1 cellular context compared by ENCODE assay signal in the genomic region with DNA sequence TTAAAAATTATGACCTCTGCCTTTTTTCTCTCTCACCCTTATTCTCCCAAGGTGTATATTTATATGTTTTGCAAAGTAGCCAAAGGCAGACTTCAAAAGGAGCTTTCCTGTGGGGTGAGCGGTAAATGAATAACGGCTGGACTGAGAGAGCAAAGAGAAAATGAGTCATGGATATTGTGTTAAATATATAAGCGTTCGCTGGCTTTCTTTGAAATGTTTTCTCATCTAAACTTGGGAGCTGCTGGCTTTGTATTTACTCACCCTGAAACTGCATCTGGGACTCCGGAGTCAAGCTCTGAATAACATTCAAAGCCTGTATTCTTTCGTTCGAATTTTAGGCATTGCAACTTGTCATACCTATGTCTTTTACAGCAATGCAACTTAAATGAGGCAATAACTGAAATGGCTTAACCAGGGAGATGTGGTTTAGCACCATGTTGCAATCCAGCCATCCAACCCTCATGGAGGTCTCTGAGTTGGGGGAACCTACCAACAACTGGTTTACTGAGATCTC.
TF ChIP-seq lines count a peak whose summit lies in the region.

No MANE protein-coding gene starts in this region.

TF ChIP-seq in HepG2, 621 proteins besides CTCF, POLR2A, EP300 and RAD21 (continued from another document and continues in another):
- TF ChIP-seq ZNF124 (CRISPR knock-in tag; IDR thresholded peaks at IDR 0.05) = no peak
- TF ChIP-seq, protein P1, sequence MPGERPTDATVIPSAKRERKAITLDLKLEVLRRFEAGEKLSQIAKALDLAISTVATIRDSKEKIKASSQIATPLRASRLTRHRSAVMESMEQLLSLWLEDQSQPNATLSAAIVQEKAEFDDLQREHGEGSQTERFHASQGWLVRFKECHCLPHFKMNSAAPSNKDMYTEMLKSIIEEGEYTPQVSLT (CRISPR knock-in tag; IDR thresholded peaks at IDR 0.05; ENCODE audit: borderline replicate concordance, low read depth) = no peak
- TF ChIP-seq, protein P2, sequence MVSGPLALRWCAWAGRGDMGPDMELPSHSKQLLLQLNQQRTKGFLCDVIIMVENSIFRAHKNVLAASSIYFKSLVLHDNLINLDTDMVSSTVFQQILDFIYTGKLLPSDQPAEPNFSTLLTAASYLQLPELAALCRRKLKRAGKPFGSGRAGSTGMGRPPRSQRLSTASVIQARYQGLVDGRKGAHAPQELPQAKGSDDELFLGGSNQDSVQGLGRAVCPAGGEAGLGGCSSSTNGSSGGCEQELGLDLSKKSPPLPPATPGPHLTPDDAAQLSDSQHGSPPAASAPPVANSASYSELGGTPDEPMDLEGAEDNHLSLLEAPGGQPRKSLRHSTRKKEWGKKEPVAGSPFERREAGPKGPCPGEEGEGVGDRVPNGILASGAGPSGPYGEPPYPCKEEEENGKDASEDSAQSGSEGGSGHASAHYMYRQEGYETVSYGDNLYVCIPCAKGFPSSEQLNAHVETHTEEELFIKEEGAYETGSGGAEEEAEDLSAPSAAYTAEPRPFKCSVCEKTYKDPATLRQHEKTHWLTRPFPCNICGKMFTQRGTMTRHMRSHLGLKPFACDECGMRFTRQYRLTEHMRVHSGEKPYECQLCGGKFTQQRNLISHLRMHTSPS (CRISPR knock-in tag; IDR thresholded peaks at IDR 0.05; ENCODE audit: low read depth) = no peak
- TF ChIP-seq, protein P3, sequence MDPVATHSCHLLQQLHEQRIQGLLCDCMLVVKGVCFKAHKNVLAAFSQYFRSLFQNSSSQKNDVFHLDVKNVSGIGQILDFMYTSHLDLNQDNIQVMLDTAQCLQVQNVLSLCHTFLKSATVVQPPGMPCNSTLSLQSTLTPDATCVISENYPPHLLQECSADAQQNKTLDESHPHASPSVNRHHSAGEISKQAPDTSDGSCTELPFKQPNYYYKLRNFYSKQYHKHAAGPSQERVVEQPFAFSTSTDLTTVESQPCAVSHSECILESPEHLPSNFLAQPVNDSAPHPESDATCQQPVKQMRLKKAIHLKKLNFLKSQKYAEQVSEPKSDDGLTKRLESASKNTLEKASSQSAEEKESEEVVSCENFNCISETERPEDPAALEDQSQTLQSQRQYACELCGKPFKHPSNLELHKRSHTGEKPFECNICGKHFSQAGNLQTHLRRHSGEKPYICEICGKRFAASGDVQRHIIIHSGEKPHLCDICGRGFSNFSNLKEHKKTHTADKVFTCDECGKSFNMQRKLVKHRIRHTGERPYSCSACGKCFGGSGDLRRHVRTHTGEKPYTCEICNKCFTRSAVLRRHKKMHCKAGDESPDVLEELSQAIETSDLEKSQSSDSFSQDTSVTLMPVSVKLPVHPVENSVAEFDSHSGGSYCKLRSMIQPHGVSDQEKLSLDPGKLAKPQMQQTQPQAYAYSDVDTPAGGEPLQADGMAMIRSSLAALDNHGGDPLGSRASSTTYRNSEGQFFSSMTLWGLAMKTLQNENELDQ (CRISPR knock-in tag; IDR thresholded peaks at IDR 0.05; ENCODE audit: borderline replicate concordance) = no peak
- TF ChIP-seq CREM (IDR thresholded peaks at IDR 0.05) = peak; percentile 79
- TF ChIP-seq CREM (CRISPR knock-in tag; IDR thresholded peaks at IDR 0.05) = no peak
- TF ChIP-seq, protein P4, sequence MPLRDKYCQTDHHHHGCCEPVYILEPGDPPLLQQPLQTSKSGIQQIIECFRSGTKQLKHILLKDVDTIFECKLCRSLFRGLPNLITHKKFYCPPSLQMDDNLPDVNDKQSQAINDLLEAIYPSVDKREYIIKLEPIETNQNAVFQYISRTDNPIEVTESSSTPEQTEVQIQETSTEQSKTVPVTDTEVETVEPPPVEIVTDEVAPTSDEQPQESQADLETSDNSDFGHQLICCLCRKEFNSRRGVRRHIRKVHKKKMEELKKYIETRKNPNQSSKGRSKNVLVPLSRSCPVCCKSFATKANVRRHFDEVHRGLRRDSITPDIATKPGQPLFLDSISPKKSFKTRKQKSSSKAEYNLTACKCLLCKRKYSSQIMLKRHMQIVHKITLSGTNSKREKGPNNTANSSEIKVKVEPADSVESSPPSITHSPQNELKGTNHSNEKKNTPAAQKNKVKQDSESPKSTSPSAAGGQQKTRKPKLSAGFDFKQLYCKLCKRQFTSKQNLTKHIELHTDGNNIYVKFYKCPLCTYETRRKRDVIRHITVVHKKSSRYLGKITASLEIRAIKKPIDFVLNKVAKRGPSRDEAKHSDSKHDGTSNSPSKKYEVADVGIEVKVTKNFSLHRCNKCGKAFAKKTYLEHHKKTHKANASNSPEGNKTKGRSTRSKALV (CRISPR knock-in tag; IDR thresholded peaks at IDR 0.05) = no peak
- no peak for TF ChIP-seq TAF15 (IDR thresholded peaks at IDR 0.05; ENCODE audit: low read depth, low read length, poor library complexity, severe bottlenecking)
- no peak for TF ChIP-seq ZNF326 (CRISPR knock-in tag; IDR thresholded peaks at IDR 0.05; ENCODE audit: borderline replicate concordance)
- TF ChIP-seq, protein P5, sequence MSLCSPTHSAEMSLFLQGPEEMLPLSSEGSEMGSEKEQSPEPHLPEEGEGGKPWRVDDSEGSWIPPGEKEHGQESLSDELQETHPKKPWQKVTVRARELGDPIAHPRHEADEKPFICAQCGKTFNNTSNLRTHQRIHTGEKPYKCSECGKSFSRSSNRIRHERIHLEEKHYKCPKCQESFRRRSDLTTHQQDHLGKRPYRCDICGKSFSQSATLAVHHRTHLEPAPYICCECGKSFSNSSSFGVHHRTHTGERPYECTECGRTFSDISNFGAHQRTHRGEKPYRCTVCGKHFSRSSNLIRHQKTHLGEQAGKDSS (CRISPR knock-in tag; IDR thresholded peaks at IDR 0.05; ENCODE audit: borderline replicate concordance, low read depth) = peak; percentile 23; the same call in 1 of the 2 replicates
- peak; percentile 66 for TF ChIP-seq BCL6 (CRISPR knock-in tag; IDR thresholded peaks at IDR 0.05)
- 0 out of 2 replicates have a peak, but pooled peaks have one; percentile 43 for TF ChIP-seq ZNF335 (CRISPR knock-in tag; IDR thresholded peaks at IDR 0.05)
- no peak for TF ChIP-seq BHLHE40 (IDR thresholded peaks at IDR 0.05; ENCODE audit: low read length)
- TF ChIP-seq, protein P6, sequence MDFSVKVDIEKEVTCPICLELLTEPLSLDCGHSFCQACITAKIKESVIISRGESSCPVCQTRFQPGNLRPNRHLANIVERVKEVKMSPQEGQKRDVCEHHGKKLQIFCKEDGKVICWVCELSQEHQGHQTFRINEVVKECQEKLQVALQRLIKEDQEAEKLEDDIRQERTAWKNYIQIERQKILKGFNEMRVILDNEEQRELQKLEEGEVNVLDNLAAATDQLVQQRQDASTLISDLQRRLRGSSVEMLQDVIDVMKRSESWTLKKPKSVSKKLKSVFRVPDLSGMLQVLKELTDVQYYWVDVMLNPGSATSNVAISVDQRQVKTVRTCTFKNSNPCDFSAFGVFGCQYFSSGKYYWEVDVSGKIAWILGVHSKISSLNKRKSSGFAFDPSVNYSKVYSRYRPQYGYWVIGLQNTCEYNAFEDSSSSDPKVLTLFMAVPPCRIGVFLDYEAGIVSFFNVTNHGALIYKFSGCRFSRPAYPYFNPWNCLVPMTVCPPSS (IDR thresholded peaks at IDR 0.05) = no peak
- no peak for TF ChIP-seq ZBTB8A (CRISPR knock-in tag; IDR thresholded peaks at IDR 0.05; ENCODE audit: borderline replicate concordance, low read depth)
- TF ChIP-seq ZNF709 (CRISPR knock-in tag; IDR thresholded peaks at IDR 0.05) = no peak
- TF ChIP-seq FIP1L1 (IDR thresholded peaks at IDR 0.05; ENCODE audit: borderline replicate concordance, insufficient read depth, low read depth, low read length) = no peak
- TF ChIP-seq ZNF383 (CRISPR knock-in tag; IDR thresholded peaks at IDR 0.05; ENCODE audit: borderline replicate concordance) = peak; percentile 31; the same call in 1 of the 2 replicates
- TF ChIP-seq CENPX (CRISPR knock-in tag; IDR thresholded peaks at IDR 0.05) = no peak
- TF ChIP-seq ZNF749 (CRISPR knock-in tag; IDR thresholded peaks at IDR 0.05; ENCODE audit: borderline replicate concordance) = no peak
- no peak; the same call in none of the 2 replicates for TF ChIP-seq SSRP1 (CRISPR knock-in tag; IDR thresholded peaks at IDR 0.05)
- TF ChIP-seq REPIN1 (CRISPR knock-in tag; IDR thresholded peaks at IDR 0.05; ENCODE audit: borderline replicate concordance, low read depth) = no peak
- peak; percentile 68 for TF ChIP-seq HDAC1 (CRISPR knock-in tag; IDR thresholded peaks at IDR 0.05)
- no peak for TF ChIP-seq ZNF589 (CRISPR knock-in tag; conservative IDR thresholded peaks at IDR 0.05)
- 0 out of 2 replicates have a peak, but pooled peaks have one; percentile 59 for TF ChIP-seq HOXD1 (CRISPR knock-in tag; IDR thresholded peaks at IDR 0.05)
- no peak for TF ChIP-seq ZNF367 (CRISPR knock-in tag; IDR thresholded peaks at IDR 0.05; ENCODE audit: borderline replicate concordance)
- no peak for TF ChIP-seq SUZ12 (IDR thresholded peaks at IDR 0.05; ENCODE audit: low read depth, low read length)
- no peak for TF ChIP-seq MIER2 (CRISPR knock-in tag; IDR thresholded peaks at IDR 0.05)
- no peak for TF ChIP-seq ETV6 (CRISPR knock-in tag; conservative IDR thresholded peaks at IDR 0.05)
- TF ChIP-seq ZNF260 (CRISPR knock-in tag; IDR thresholded peaks at IDR 0.05; ENCODE audit: borderline replicate concordance, low read depth) = no peak
- no peak for TF ChIP-seq PCBP2 (optimal IDR thresholded peaks at IDR 0.05; ENCODE audit: low read depth, low read length, poor library complexity, severe bottlenecking)
- no peak; the same call in 1 of the 2 replicates for TF ChIP-seq MIER3 (CRISPR knock-in tag; IDR thresholded peaks at IDR 0.05; ENCODE audit: borderline replicate concordance)
- TF ChIP-seq, protein P7, sequence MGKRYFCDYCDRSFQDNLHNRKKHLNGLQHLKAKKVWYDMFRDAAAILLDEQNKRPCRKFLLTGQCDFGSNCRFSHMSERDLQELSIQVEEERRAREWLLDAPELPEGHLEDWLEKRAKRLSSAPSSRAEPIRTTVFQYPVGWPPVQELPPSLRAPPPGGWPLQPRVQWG (CRISPR knock-in tag; IDR thresholded peaks at IDR 0.05; ENCODE audit: borderline replicate concordance, low read depth) = no peak
- TF ChIP-seq, protein P8, sequence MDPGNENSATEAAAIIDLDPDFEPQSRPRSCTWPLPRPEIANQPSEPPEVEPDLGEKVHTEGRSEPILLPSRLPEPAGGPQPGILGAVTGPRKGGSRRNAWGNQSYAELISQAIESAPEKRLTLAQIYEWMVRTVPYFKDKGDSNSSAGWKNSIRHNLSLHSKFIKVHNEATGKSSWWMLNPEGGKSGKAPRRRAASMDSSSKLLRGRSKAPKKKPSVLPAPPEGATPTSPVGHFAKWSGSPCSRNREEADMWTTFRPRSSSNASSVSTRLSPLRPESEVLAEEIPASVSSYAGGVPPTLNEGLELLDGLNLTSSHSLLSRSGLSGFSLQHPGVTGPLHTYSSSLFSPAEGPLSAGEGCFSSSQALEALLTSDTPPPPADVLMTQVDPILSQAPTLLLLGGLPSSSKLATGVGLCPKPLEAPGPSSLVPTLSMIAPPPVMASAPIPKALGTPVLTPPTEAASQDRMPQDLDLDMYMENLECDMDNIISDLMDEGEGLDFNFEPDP (CRISPR knock-in tag; conservative IDR thresholded peaks at IDR 0.05) = no peak
- TF ChIP-seq, protein P9, sequence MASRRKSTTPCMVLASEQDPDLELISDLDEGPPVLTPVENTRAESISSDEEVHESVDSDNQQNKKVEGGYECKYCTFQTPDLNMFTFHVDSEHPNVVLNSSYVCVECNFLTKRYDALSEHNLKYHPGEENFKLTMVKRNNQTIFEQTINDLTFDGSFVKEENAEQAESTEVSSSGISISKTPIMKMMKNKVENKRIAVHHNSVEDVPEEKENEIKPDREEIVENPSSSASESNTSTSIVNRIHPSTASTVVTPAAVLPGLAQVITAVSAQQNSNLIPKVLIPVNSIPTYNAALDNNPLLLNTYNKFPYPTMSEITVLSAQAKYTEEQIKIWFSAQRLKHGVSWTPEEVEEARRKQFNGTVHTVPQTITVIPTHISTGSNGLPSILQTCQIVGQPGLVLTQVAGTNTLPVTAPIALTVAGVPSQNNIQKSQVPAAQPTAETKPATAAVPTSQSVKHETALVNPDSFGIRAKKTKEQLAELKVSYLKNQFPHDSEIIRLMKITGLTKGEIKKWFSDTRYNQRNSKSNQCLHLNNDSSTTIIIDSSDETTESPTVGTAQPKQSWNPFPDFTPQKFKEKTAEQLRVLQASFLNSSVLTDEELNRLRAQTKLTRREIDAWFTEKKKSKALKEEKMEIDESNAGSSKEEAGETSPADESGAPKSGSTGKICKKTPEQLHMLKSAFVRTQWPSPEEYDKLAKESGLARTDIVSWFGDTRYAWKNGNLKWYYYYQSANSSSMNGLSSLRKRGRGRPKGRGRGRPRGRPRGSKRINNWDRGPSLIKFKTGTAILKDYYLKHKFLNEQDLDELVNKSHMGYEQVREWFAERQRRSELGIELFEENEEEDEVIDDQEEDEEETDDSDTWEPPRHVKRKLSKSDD (CRISPR knock-in tag; IDR thresholded peaks at IDR 0.05; ENCODE audit: low read depth) = no peak
- TF ChIP-seq ZNF343 (CRISPR knock-in tag; IDR thresholded peaks at IDR 0.05) = no peak
- no peak for TF ChIP-seq ZSCAN22 (CRISPR knock-in tag; IDR thresholded peaks at IDR 0.05)
- TF ChIP-seq, protein P10, sequence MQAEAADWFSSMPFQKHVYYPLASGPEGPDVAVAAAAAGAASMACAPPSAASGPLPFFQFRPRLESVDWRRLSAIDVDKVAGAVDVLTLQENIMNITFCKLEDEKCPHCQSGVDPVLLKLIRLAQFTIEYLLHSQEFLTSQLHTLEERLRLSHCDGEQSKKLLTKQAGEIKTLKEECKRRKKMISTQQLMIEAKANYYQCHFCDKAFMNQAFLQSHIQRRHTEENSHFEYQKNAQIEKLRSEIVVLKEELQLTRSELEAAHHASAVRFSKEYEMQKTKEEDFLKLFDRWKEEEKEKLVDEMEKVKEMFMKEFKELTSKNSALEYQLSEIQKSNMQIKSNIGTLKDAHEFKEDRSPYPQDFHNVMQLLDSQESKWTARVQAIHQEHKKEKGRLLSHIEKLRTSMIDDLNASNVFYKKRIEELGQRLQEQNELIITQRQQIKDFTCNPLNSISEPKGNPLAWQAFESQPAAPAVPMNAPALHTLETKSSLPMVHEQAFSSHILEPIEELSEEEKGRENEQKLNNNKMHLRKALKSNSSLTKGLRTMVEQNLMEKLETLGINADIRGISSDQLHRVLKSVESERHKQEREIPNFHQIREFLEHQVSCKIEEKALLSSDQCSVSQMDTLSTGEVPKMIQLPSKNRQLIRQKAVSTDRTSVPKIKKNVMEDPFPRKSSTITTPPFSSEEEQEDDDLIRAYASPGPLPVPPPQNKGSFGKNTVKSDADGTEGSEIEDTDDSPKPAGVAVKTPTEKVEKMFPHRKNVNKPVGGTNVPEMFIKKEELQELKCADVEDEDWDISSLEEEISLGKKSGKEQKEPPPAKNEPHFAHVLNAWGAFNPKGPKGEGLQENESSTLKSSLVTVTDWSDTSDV (CRISPR knock-in tag; IDR thresholded peaks at IDR 0.05) = no peak
- no peak for TF ChIP-seq U2AF2 (IDR thresholded peaks at IDR 0.05; ENCODE audit: low read depth, low read length)
- TF ChIP-seq GLI4 (CRISPR knock-in tag; IDR thresholded peaks at IDR 0.05; ENCODE audit: borderline replicate concordance) = no peak
- no peak for TF ChIP-seq BRD4 (CRISPR knock-in tag; IDR thresholded peaks at IDR 0.05)
- TF ChIP-seq, protein P11, sequence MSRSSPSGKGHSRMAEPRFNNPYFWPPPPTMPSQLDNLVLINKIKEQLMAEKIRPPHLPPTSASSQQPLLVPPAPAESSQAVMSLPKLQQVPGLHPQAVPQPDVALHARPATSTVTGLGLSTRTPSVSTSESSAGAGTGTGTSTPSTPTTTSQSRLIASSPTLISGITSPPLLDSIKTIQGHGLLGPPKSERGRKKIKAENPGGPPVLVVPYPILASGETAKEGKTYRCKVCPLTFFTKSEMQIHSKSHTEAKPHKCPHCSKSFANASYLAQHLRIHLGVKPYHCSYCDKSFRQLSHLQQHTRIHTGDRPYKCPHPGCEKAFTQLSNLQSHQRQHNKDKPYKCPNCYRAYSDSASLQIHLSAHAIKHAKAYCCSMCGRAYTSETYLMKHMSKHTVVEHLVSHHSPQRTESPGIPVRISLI (CRISPR knock-in tag; IDR thresholded peaks at IDR 0.05; ENCODE audit: borderline replicate concordance) = no peak; the same call in 1 of the 2 replicates
- no peak for TF ChIP-seq SRSF9 (IDR thresholded peaks at IDR 0.05; ENCODE audit: borderline replicate concordance, insufficient read depth, low read depth, low read length, poor library complexity, severe bottlenecking)
- no peak for TF ChIP-seq ZNF572 (CRISPR knock-in tag; IDR thresholded peaks at IDR 0.05)
- no peak for TF ChIP-seq PHB2 (IDR thresholded peaks at IDR 0.05; ENCODE audit: partially characterized antibody)
- no peak for TF ChIP-seq NFE2 (CRISPR knock-in tag; IDR thresholded peaks at IDR 0.05)
